23 cellular contexts compared by ENCODE assay signal in genomic region chr5:54009828-54010227, GRCh38.
DNase-seq lines count a peak whose midpoint lies in the region; ATAC-seq and TF ChIP-seq lines count a peak whose summit lies in the region.
"Had no signal": no experiment of that assay in that cellular context is flagged by ENCODE, and none has a peak within 500 bp of the region (broad histone marks: within the 10 kb centered on the region; RNA-seq: fewer than 3 reads in every experiment).

No MANE protein-coding gene starts in this region.

- no peaks in the 10 kb centered on the region; the same call in 1 of the 2 replicates for H3K9me3 ChIP-seq in IMR-90 (ENCODE audit: control insufficient read depth, insufficient read depth, low read length)
- no peaks in the 10 kb centered on the region for H3K9me3 ChIP-seq in iPS DF 6.9 (ENCODE audit: control insufficient read depth, insufficient read depth, low read length)
- H3K9me3 ChIP-seq: SJCRH30 had no signal

- ATAC-seq in GM23338 = peak; percentile 95
- no peak for ATAC-seq in IMR-90 (ENCODE audit: low read depth)
- ATAC-seq in HG02763 (IDR thresholded peaks at IDR 0.05; ENCODE audit: unreplicated experiment) = no peak
- no peak for ATAC-seq in HG02885 (IDR thresholded peaks at IDR 0.05; ENCODE audit: poor library complexity, unreplicated experiment)
- no peak for ATAC-seq in GM18858 (IDR thresholded peaks at IDR 0.05; ENCODE audit: unreplicated experiment)
- ATAC-seq: GM12878 had no signal

- no TSS peak for BruUV-seq in IMR-90 (replicated peaks; lab: Mats Ljungman, UMichigan)

- no peak overlapping the region for H4K91ac ChIP-seq in IMR-90 (ENCODE audit: insufficient read depth, low read depth, low read length)

- H3K4ac ChIP-seq in IMR-90 (ENCODE audit: low read depth, low read length) = no peak overlapping the region

- H2BK15ac ChIP-seq in IMR-90 (ENCODE audit: low read depth, low read length) = no peak overlapping the region; the same call in 2 of the 3 replicates

- H3K4me3 Mint-ChIP-seq in GM23338 (no peak overlapping the region), nephron (no peak overlapping the region)
- H3K4me3 Mint-ChIP-seq: CD14-positive monocyte, IgD-negative memory B cell had no signal

- no peaks in the 10 kb centered on the region for H3F3A ChIP-seq in GM23338 (replicated peaks; ENCODE audit: low read depth)

- no peak overlapping the region for H3K9ac ChIP-seq in IMR-90 (ENCODE audit: low read depth, low read length)

- H3K4me2 ChIP-seq in GM23338 = peak overlapping the region; percentile 20
- no peak overlapping the region for H3K4me2 ChIP-seq in IMR-90 (ENCODE audit: low read depth, low read length)
- H3K4me2 ChIP-seq: PC-9 had no signal

- no peaks in the 10 kb centered on the region for H4K20me1 ChIP-seq in GM23338 (replicated peaks; ENCODE audit: insufficient read depth)
- H4K20me1 ChIP-seq in IMR-90 (ENCODE audit: insufficient read depth, low read length) = no peaks in the 10 kb centered on the region

- H3K18ac ChIP-seq in IMR-90 (ENCODE audit: low read depth, low read length) = no peak overlapping the region

- H3K27me3 ChIP-seq in GM23338 (ENCODE audit: insufficient read depth) (no peaks in the 10 kb centered on the region), IMR-90 (ENCODE audit: control insufficient read depth, insufficient read depth, low read length) (no peaks in the 10 kb centered on the region), iPS DF 6.9 (ENCODE audit: control insufficient read depth, insufficient read depth, low read length) (no peaks in the 10 kb centered on the region)
- H3K27me3 ChIP-seq: MG63, SJCRH30 had no signal

- H3K79me1 ChIP-seq in IMR-90 (ENCODE audit: low read depth in 1 of 2, low read length in 2 of 2) = no peaks in the 10 kb centered on the region

- intact Hi-C loops in IMR-90 (cut with micrococcal nuclease) = no loop called here

- no peak overlapping the region for H3K14ac ChIP-seq in IMR-90 (replicated peaks; ENCODE audit: low read depth, low read length)

- H3K27ac Mint-ChIP-seq in GM23338 (peak overlapping the region; percentile 91), nephron (peak overlapping the region in 2 of 3 experiments; percentile 18 to 71)
- H3K27ac Mint-ChIP-seq: CD14-positive monocyte, IgD-negative memory B cell had no signal

- 0 out of 2 replicates have a peak overlapping the region, but pooled peaks have one; percentile 9 for H3K23ac ChIP-seq in IMR-90 (ENCODE audit: low read depth, low read length)

- H3K4me1 ChIP-seq in GM23338 (ENCODE audit: insufficient read depth) (peaks cover 32% of the 10 kb centered on the region), IMR-90 (ENCODE audit: control insufficient read depth, insufficient read depth, low read length) (peaks cover 4% of the 10 kb centered on the region), iPS DF 6.9 (ENCODE audit: control insufficient read depth, insufficient read depth, low read length) (no peaks in the 10 kb centered on the region; the same call in 1 of the 2 replicates)
- H3K4me1 ChIP-seq: SJCRH30 had no signal

- TF ChIP-seq CTCF in GM23338 (conservative IDR thresholded peaks at IDR 0.05; ENCODE audit: low read depth in 2 of 2) = no peak
- no peak for TF ChIP-seq CTCF in IMR-90 (conservative IDR thresholded peaks at IDR 0.05; ENCODE audit: low read depth, low read length)
- TF ChIP-seq CTCF in nephron (IDR thresholded peaks at IDR 0.05; ENCODE audit: unreplicated experiment in 3 of 3) = no peak

- CTCF ChIA-PET in IMR-90 (lab: Yijun Ruan, JAX) = interaction anchor here (0.6 kb wide), 2 partner anchors 43 to 213 kb away, joined by 3 to 4 read pairs; no protein-coding TSS in a partner anchor

- peaks cover 3% of the 10 kb centered on the region for H3K27me3 Mint-ChIP-seq in GM23338 (ENCODE audit: insufficient read depth, low read depth, poor library complexity)
- no peaks in the 10 kb centered on the region for H3K27me3 Mint-ChIP-seq in nephron (ENCODE audit: low read depth)
- H3K27me3 Mint-ChIP-seq: IgD-negative memory B cell had no signal

- POLR2A ChIA-PET in IMR-90 (lab: Charles Lee; ENCODE audit: unreplicated experiment) = no interaction called here

- no peaks in the 10 kb centered on the region for H3K9me2 ChIP-seq in GM23338 (ENCODE audit: insufficient read depth)

- no peaks in the 10 kb centered on the region for H3K9me1 ChIP-seq in IMR-90 (ENCODE audit: insufficient read depth, low read length)

- no peak for TF ChIP-seq POLR2A in IMR-90 (IDR thresholded peaks at IDR 0.05; ENCODE audit: low read depth, low read length)

- H3K4me1 Mint-ChIP-seq in GM23338 = peaks cover 30% of the 10 kb centered on the region
- peaks cover 20% of the 10 kb centered on the region for H3K4me1 Mint-ChIP-seq in nephron
- H3K4me1 Mint-ChIP-seq: IgD-negative memory B cell had no signal

- no peak overlapping the region for H2AK9ac ChIP-seq in IMR-90 (replicated peaks; ENCODE audit: low read depth, low read length, poor library complexity)

- H3K36me3 ChIP-seq in GM23338 (ENCODE audit: insufficient read depth) (no peaks in the 10 kb centered on the region), IMR-90 (ENCODE audit: control insufficient read depth, insufficient read depth, low read length) (no peaks in the 10 kb centered on the region), iPS DF 6.9 (ENCODE audit: control insufficient read depth, insufficient read depth, low read length) (no peaks in the 10 kb centered on the region)
- H3K36me3 ChIP-seq: MG63, SJCRH30 had no signal

- in situ Hi-C loops in IMR-90 (cut with MboI; ENCODE audit: low sequenced_read_pairs) = no loop called here

- DNase-seq in GM23338 (ENCODE audit: low spot score) = peak; percentile 42
- no peak for DNase-seq in IMR-90
- no peak for DNase-seq in iPS DF 6.9 (ENCODE audit: low read depth, low spot score)
- no peak for DNase-seq in stimulated activated CD4-positive, alpha-beta T cell treated with anti-CD3 and anti-CD28 coated beads, Interleukin-4, amount 100 ng/mL, for 1 hour
- DNase-seq: COR-L47, GOT3, Karpas-422, MG63, NCI-H1048, NCI-H1436, NCI-H1930, NCI-H226, NCI-H524 treated with DMSO at 0.1 percent for 48 hours, PC-9, SJCRH30 had no signal

- H3K79me2 ChIP-seq in GM23338 (replicated peaks; ENCODE audit: insufficient read depth) = no peaks in the 10 kb centered on the region

- H3K27ac ChIP-seq in GM23338 (ENCODE audit: low read depth) (peak overlapping the region; percentile 93), IMR-90 (ENCODE audit: insufficient read depth, low read length) (no peak overlapping the region), iPS DF 6.9 (ENCODE audit: low read length) (peak overlapping the region; percentile 55)
- H3K27ac ChIP-seq: PC-9, RWPE1, SJCRH30 had no signal

- H2AFZ ChIP-seq in GM23338 = no peak overlapping the region
- H2AFZ ChIP-seq in IMR-90 (replicated peaks; ENCODE audit: low read length, poor library complexity) = no peak overlapping the region
- H2AFZ ChIP-seq: PC-9 had no signal

- no peak overlapping the region for H2AK5ac ChIP-seq in IMR-90 (ENCODE audit: low read depth, low read length)

- dilution Hi-C loops in IMR-90 (cut with HindIII; ENCODE audit: low sequenced_read_pairs, unreplicated experiment) = no loop called here

- peak overlapping the region; percentile 66; the same call in 1 of the 2 replicates for H2BK20ac ChIP-seq in IMR-90 (ENCODE audit: low read depth, low read length)

- no CpG with 5 or more reads among the region's 2 CpGs for WGBS in IMR-90 (ENCODE audit: extremely low coverage in 2 of 2, insufficient read length in 1 of 2), 2 experiments
- no CpG with 5 or more reads among the region's 2 CpGs for WGBS in iPS DF 6.9 (ENCODE audit: insufficient coverage, insufficient read length)

- no peak for TF ChIP-seq RAD21 in IMR-90 (IDR thresholded peaks at IDR 0.05; ENCODE audit: low read length)

- no peak overlapping the region for H2BK5ac ChIP-seq in IMR-90 (ENCODE audit: low read depth, low read length, poor library complexity, severe bottlenecking)

- H4K8ac ChIP-seq in IMR-90 (ENCODE audit: low read depth in 2 of 2, low read length in 2 of 2) = peak overlapping the region in 1 of 2 experiments; percentile 28; a peak in 1 of 4 replicates

- H2BK120ac ChIP-seq in IMR-90 (ENCODE audit: low read depth, low read length) = peak overlapping the region; percentile 2; the same call in 1 of the 2 replicates

- H3K4me3 ChIP-seq in GM23338 = no peak overlapping the region
- no peak overlapping the region for H3K4me3 ChIP-seq in IMR-90 (ENCODE audit: insufficient read depth, low read depth, low read length)
- H3K4me3 ChIP-seq in iPS DF 6.9 (ENCODE audit: low read length) = no peak overlapping the region
- H3K4me3 ChIP-seq: GM12878, MG63, PC-9, SJCRH30 had no signal

- H3K9me3 Mint-ChIP-seq in GM23338 = peaks cover 18% of the 10 kb centered on the region
- H3K9me3 Mint-ChIP-seq in nephron = peaks cover 10% of the 10 kb centered on the region

- peaks cover 22% of the 10 kb centered on the region for H3K36me3 Mint-ChIP-seq in GM23338 (ENCODE audit: low read depth)
- H3K36me3 Mint-ChIP-seq in nephron (ENCODE audit: low read depth) = peaks cover 18% of the 10 kb centered on the region

- H3K56ac ChIP-seq in IMR-90 (ENCODE audit: extremely low read depth, insufficient read depth, low read length) = no peak overlapping the region

- no peak overlapping the region; the same call in 1 of the 2 replicates for H4K5ac ChIP-seq in IMR-90 (ENCODE audit: low read depth, low read length)

TF ChIP-seq in IMR-90, 13 proteins besides CTCF, POLR2A, EP300 and RAD21 (continues in another document):
- TF ChIP-seq RFX5 (IDR thresholded peaks at IDR 0.05; ENCODE audit: low read depth, low read length) = no peak
- no peak for TF ChIP-seq USF2 (IDR thresholded peaks at IDR 0.05; ENCODE audit: low read depth, low read length)
- TF ChIP-seq FOS (IDR thresholded peaks at IDR 0.05; ENCODE audit: low read depth, low read length) = no peak
- no peak for TF ChIP-seq MAZ (IDR thresholded peaks at IDR 0.05; ENCODE audit: borderline replicate concordance, low read depth, low read length)
- no peak for TF ChIP-seq RCOR1 (IDR thresholded peaks at IDR 0.05; ENCODE audit: insufficient replicate concordance, low read length)
- no peak for TF ChIP-seq MXI1 (IDR thresholded peaks at IDR 0.05; ENCODE audit: borderline replicate concordance, low read depth, low read length)
- no peak for TF ChIP-seq MAFK (IDR thresholded peaks at IDR 0.05; ENCODE audit: low read depth, low read length)
- no peak for TF ChIP-seq CEBPB (IDR thresholded peaks at IDR 0.05; ENCODE audit: low read depth, low read length)
